ENCODE assay signal across 20 cellular contexts in genomic region chr13:23574421-23574820, GRCh38. TPM values are rescaled to one million over a fixed set of nuclear protein-coding genes. Genes with fewer than 3 reads are reported as not detected.
"Had no signal": no experiment of that assay in that cellular context is flagged by ENCODE, and none has a peak within 500 bp of the region (broad histone marks: within the 10 kb centered on the region; RNA-seq: fewer than 3 reads in every experiment).

No MANE protein-coding gene starts in this region.

- H3K9me3 Mint-ChIP-seq: activated naive CD8-positive, alpha-beta T cell treated with anti-CD3 and anti-CD28 coated beads, Interleukin-2, amount 10 ng/mL, durations not matched to agents 7 days and 5 days; naive thymus-derived CD8-positive, alpha-beta T cell; stimulated activated naive CD8-positive, alpha-beta T cell treated with anti-CD3 and anti-CD28 coated beads, Interleukin-15, Interleukin-2, amounts not matched to agents 100 ng/mL and 50 ng/mL, for 24 hours; T-cell had no signal

- H3K4me1 ChIP-seq: left lung, parathyroid adenoma had no signal

- H3K4me3 ChIP-seq: left lung, tibial artery had no signal

- H3K27ac Mint-ChIP-seq: activated naive CD8-positive, alpha-beta T cell treated with anti-CD3 and anti-CD28 coated beads, Interleukin-2, amount 10 ng/mL, durations not matched to agents 7 days and 5 days; naive thymus-derived CD8-positive, alpha-beta T cell; stimulated activated naive CD8-positive, alpha-beta T cell treated with anti-CD3 and anti-CD28 coated beads, Interleukin-15, Interleukin-2, amounts not matched to agents 100 ng/mL and 50 ng/mL, for 24 hours; T-cell had no signal

- DNase-seq: activated CD4-positive, alpha-beta T cell treated with anti-CD3 and anti-CD28 coated beads for 1 hour; activated CD4-positive, alpha-beta T cell treated with anti-CD3 and anti-CD28 coated beads, Interleukin-2, amount 50 U/mL, for 1 hour; activated naive CD8-positive, alpha-beta T cell treated with anti-CD3 and anti-CD28 coated beads, Interleukin-2, amount 10 ng/mL, durations not matched to agents 7 days and 5 days; activated T-cell treated with anti-CD3 and anti-CD28 coated beads, Interleukin-2, amount 50 U/mL, for 1 hour; amniotic stem cell; dermis blood vessel endothelial cell; effector CD8-positive, alpha-beta T cell; erythroblast; foreskin melanocyte; hippocampal formation; kidney glomerular epithelial cell; left lung; naive thymus-derived CD8-positive, alpha-beta T cell; stimulated activated CD4-positive, alpha-beta T cell treated with anti-CD3 and anti-CD28 coated beads, Interleukin-12 subunit alpha, Interleukin-12 subunit beta, amount 100 ng/mL, for 4 hours; substantia nigra; T-cell; tibial artery had no signal

- H3K4me3 Mint-ChIP-seq: activated naive CD8-positive, alpha-beta T cell treated with anti-CD3 and anti-CD28 coated beads, Interleukin-2, amount 10 ng/mL, durations not matched to agents 7 days and 5 days; naive thymus-derived CD8-positive, alpha-beta T cell; stimulated activated naive CD8-positive, alpha-beta T cell treated with anti-CD3 and anti-CD28 coated beads, Interleukin-15, Interleukin-2, amounts not matched to agents 100 ng/mL and 50 ng/mL, for 24 hours; T-cell had no signal

- H3K9me3 ChIP-seq: left lung, tibial artery had no signal

- H3K36me3 ChIP-seq: left lung, tibial artery had no signal

- H3K36me3 Mint-ChIP-seq: activated naive CD8-positive, alpha-beta T cell treated with anti-CD3 and anti-CD28 coated beads, Interleukin-2, amount 10 ng/mL, durations not matched to agents 7 days and 5 days; naive thymus-derived CD8-positive, alpha-beta T cell had no signal

- ATAC-seq: left lung; naive thymus-derived CD8-positive, alpha-beta T cell; right cardiac atrium; T-cell had no signal

- H3K27ac ChIP-seq: left lung, parathyroid adenoma, tibial artery had no signal

RNA-seq across cellular contexts. Expression of gene TNFRSF19, which starts 4.2 kb away (rescaled TPM):
- total RNA-seq: activated naive CD8-positive, alpha-beta T cell treated with anti-CD3 and anti-CD28 coated beads, Interleukin-2, amount 10 ng/mL, durations not matched to agents 7 days and 5 days had no signal
